Comparison of ENCODE assay signal across 8 cellular contexts in genomic region chr6:30716879-30717128, GRCh38. TPM values are rescaled to one million over a fixed set of nuclear protein-coding genes. Genes with fewer than 3 reads are reported as not detected.
DNase-seq lines count a peak whose midpoint lies in the region; ATAC-seq, FAIRE-seq and TF ChIP-seq lines count a peak whose summit lies in the region.

No MANE protein-coding gene starts in this region.

- peaks cover 29% of the 10 kb centered on the region for H3K36me3 Mint-ChIP-seq in central memory CD8-positive, alpha-beta T cell (ENCODE audit: insufficient read depth)

- 0% methylated on average over 8 of the region's 8 CpGs for WGBS in A549 (ENCODE audit: missing lambda C conversion rate)
- WGBS in IMR-90 (ENCODE audit: extremely low coverage in 2 of 2, insufficient read length in 1 of 2), 2 experiments: no CpG with 5 or more reads among the region's 8 CpGs

- H3K36me3 ChIP-seq in IMR-90 (ENCODE audit: control insufficient read depth, insufficient read depth, low read length): peaks cover 19% of the 10 kb centered on the region
- peaks cover 27% of the 10 kb centered on the region for H3K36me3 ChIP-seq in muscle layer of colon (ENCODE audit: insufficient read depth, low read length)

- no peak for FAIRE-seq in A549 (lab: Jason Lieb, UNC)

- H4K91ac ChIP-seq in IMR-90 (ENCODE audit: insufficient read depth, low read depth, low read length): peak overlapping the region; percentile 97

- POLR2A ChIA-PET in A549 (lab: Yijun Ruan, JAX) (interaction anchor here (0.6 to 1.4 kb wide), 13 partner anchors 9 to 102 kb away, joined by 3 to 12 read pairs (median 4); partner anchors contain the start of genes FLOT1, MRPS18B, NRM and PPP1R10), IMR-90 (lab: Charles Lee; ENCODE audit: unreplicated experiment) (no interaction called here), GM10248 (lab: Yijun Ruan, JAX) (interaction anchor here (0.6 to 1.3 kb wide), 13 partner anchors 12 to 159 kb away, joined by 3 to 17 read pairs (median 4); partner anchors contain the start of genes DHX16, NRM and PRR3)

- H3K9me3 Mint-ChIP-seq in central memory CD8-positive, alpha-beta T cell: no peaks in the 10 kb centered on the region

- H3K79me1 ChIP-seq in IMR-90 (ENCODE audit: low read depth in 1 of 2, low read length in 2 of 2): peaks cover 15 to 41% of the 10 kb centered on the region in 2 experiments

- H3K4ac ChIP-seq in IMR-90 (ENCODE audit: low read depth, low read length): peak overlapping the region; percentile 87

- H3K27me3 ChIP-seq in IMR-90 (ENCODE audit: control insufficient read depth, insufficient read depth, low read length) (no peaks in the 10 kb centered on the region), muscle layer of colon (ENCODE audit: control insufficient read depth in 1 of 2, insufficient read depth in 2 of 2, low read length in 2 of 2) (no peaks in the 10 kb centered on the region)

- peak overlapping the region; percentile 86 for H3K4me3 Mint-ChIP-seq in central memory CD8-positive, alpha-beta T cell

- peak overlapping the region; percentile 50 for H2BK120ac ChIP-seq in IMR-90 (ENCODE audit: low read depth, low read length)

- H4K5ac ChIP-seq in IMR-90 (ENCODE audit: low read depth, low read length): peak overlapping the region; percentile 55

- in situ Hi-C loops in IMR-90 (cut with MboI; ENCODE audit: low sequenced_read_pairs): no loop called here

- H2AFZ ChIP-seq in IMR-90 (replicated peaks; ENCODE audit: low read length, poor library complexity): peak overlapping the region; percentile 95

- peak overlapping the region; percentile 83 for H2BK5ac ChIP-seq in IMR-90 (ENCODE audit: low read depth, low read length, poor library complexity, severe bottlenecking)

- DNase-seq in A549 (ENCODE audit: low read depth in 1 of 2, low spot score in 1 of 2) (no peak), IMR-90 (no peak), HCEC 1CT (no peak), DMS79 treated with DMSO at 0.1 percent for 48 hours (lab: John Stamatoyannopoulos, UW) (no peak), GM10248 (ENCODE audit: extremely low spot score) (no peak), NCI-H2196 (lab: John Stamatoyannopoulos, UW; ENCODE audit: unreplicated experiment) (no peak)
- DNase-seq in central memory CD8-positive, alpha-beta T cell (ENCODE audit: low spot score in 2 of 2): no peak

- no TSS peak for BruUV-seq in IMR-90 (replicated peaks; lab: Mats Ljungman, UMichigan)

- peak overlapping the region; percentile 8; the same call in 1 of the 2 replicates for H2BK20ac ChIP-seq in IMR-90 (ENCODE audit: low read depth, low read length)

- H3K27ac ChIP-seq in A549: peak overlapping the region; percentile 95 to 97
- peak overlapping the region; percentile 78 for H3K27ac ChIP-seq in IMR-90 (ENCODE audit: insufficient read depth, low read length)
- peak overlapping the region; percentile 91 for H3K27ac ChIP-seq in muscle layer of colon (ENCODE audit: low read depth, low read length)

- no peak for TF ChIP-seq POLR2A in A549 (IDR thresholded peaks at IDR 0.05; ENCODE audit: low read length)
- no peak for TF ChIP-seq POLR2A in IMR-90 (IDR thresholded peaks at IDR 0.05; ENCODE audit: low read depth, low read length)

- H3K4me1 Mint-ChIP-seq in central memory CD8-positive, alpha-beta T cell: peaks cover 53% of the 10 kb centered on the region

- H3K9ac ChIP-seq in IMR-90 (ENCODE audit: low read depth, low read length) (peak overlapping the region; percentile 76), muscle layer of colon (ENCODE audit: low read length) (peak overlapping the region; percentile 79)

- TF ChIP-seq EP300 in A549 (IDR thresholded peaks at IDR 0.05): no peak

- peak overlapping the region; percentile 79 for H2AK9ac ChIP-seq in IMR-90 (replicated peaks; ENCODE audit: low read depth, low read length, poor library complexity)

- H3K9me3 ChIP-seq in A549: no peaks in the 10 kb centered on the region
- no peaks in the 10 kb centered on the region for H3K9me3 ChIP-seq in IMR-90 (ENCODE audit: control insufficient read depth, insufficient read depth, low read length)
- no peaks in the 10 kb centered on the region for H3K9me3 ChIP-seq in muscle layer of colon (ENCODE audit: low read length)

- H3K4me1 ChIP-seq in A549 (peaks cover 22% of the 10 kb centered on the region), IMR-90 (ENCODE audit: control insufficient read depth, insufficient read depth, low read length) (peaks cover 4% of the 10 kb centered on the region; the same call in 1 of the 2 replicates), muscle layer of colon (ENCODE audit: insufficient read depth, low read length) (peaks cover 16% of the 10 kb centered on the region)

- ATAC-seq in A549 (no peak; a peak in 1 of 6 replicates), IMR-90 (ENCODE audit: low read depth) (no peak)
- ATAC-seq in central memory CD8-positive, alpha-beta T cell (replicated peaks; ENCODE audit: extremely low read depth, poor library complexity, severe bottlenecking): no peak

- peak overlapping the region; percentile 99 for H2AK5ac ChIP-seq in IMR-90 (ENCODE audit: low read depth, low read length)

- H3K9me1 ChIP-seq in IMR-90 (ENCODE audit: insufficient read depth, low read length): peaks cover 5% of the 10 kb centered on the region

- peak overlapping the region; percentile 20; the same call in 1 of the 2 replicates for H3K23ac ChIP-seq in IMR-90 (ENCODE audit: low read depth, low read length)

- peak overlapping the region; percentile 63 for H3K4me3 ChIP-seq in A549
- H3K4me3 ChIP-seq in IMR-90 (ENCODE audit: insufficient read depth, low read depth, low read length): peak overlapping the region; percentile 61
- H3K4me3 ChIP-seq in muscle layer of colon (ENCODE audit: low read depth in 1 of 2, low read length in 2 of 2): peak overlapping the region; percentile 64 to 79

- no peak for TF ChIP-seq CTCF in A549 (IDR thresholded peaks at IDR 0.05)
- no peak for TF ChIP-seq CTCF in IMR-90 (conservative IDR thresholded peaks at IDR 0.05; ENCODE audit: low read depth, low read length)
- no peak for TF ChIP-seq CTCF in GM10248 (IDR thresholded peaks at IDR 0.05; ENCODE audit: control extremely low read depth, extremely low read depth, low read depth, missing control alignments)

- H3K4me2 ChIP-seq in A549: peak overlapping the region; percentile 87
- H3K4me2 ChIP-seq in IMR-90 (ENCODE audit: low read depth, low read length): peak overlapping the region; percentile 90

- peak overlapping the region; percentile 83 for H3K14ac ChIP-seq in IMR-90 (replicated peaks; ENCODE audit: low read depth, low read length)

- no peak for TF ChIP-seq RAD21 in A549 (conservative IDR thresholded peaks at IDR 0.05 in 1 of 2, IDR thresholded peaks at IDR 0.05 in 1 of 2)
- no peak for TF ChIP-seq RAD21 in IMR-90 (IDR thresholded peaks at IDR 0.05; ENCODE audit: low read length)

- H3K27me3 Mint-ChIP-seq in central memory CD8-positive, alpha-beta T cell: no peaks in the 10 kb centered on the region

- intact Hi-C loops in IMR-90 (cut with micrococcal nuclease): loop anchor here (1.0 kb wide), 1 partner anchor 26 kb away; no protein-coding TSS in a partner anchor

- CTCF ChIA-PET in A549 (lab: Yijun Ruan, JAX): interaction anchor here (0.8 to 18.8 kb wide), 6 partner anchors 10 to 39 kb away, joined by 3 to 539 read pairs (median 3); partner anchors contain the start of gene DHX16
- CTCF ChIA-PET in IMR-90 (lab: Yijun Ruan, JAX): no interaction called here
- CTCF ChIA-PET in GM10248 (lab: Yijun Ruan, JAX): interaction anchor here (1.0 to 30.8 kb wide), 7 partner anchors 12 to 119 kb away, joined by 3 to 776 read pairs (median 8); partner anchors contain the start of genes DHX16 and NRM

- H3K27ac Mint-ChIP-seq in central memory CD8-positive, alpha-beta T cell (ENCODE audit: low read depth): peak overlapping the region; percentile 99

- peak overlapping the region; percentile 84 to 96 for H4K8ac ChIP-seq in IMR-90 (ENCODE audit: low read depth in 2 of 2, low read length in 2 of 2)

- dilution Hi-C loops in IMR-90 (cut with HindIII; ENCODE audit: low sequenced_read_pairs, unreplicated experiment): no loop called here

- peak overlapping the region; percentile 86 for H3K56ac ChIP-seq in IMR-90 (ENCODE audit: extremely low read depth, insufficient read depth, low read length)

- peak overlapping the region; percentile 59 for H2BK15ac ChIP-seq in IMR-90 (ENCODE audit: low read depth, low read length)

- H3K18ac ChIP-seq in IMR-90 (ENCODE audit: low read depth, low read length): peak overlapping the region; percentile 5

- peaks cover 5% of the 10 kb centered on the region for H4K20me1 ChIP-seq in IMR-90 (ENCODE audit: insufficient read depth, low read length)

RNA-seq across cellular contexts. Expression of gene MDC1, which starts 0.3 kb away (rescaled TPM):
- 8.2 and 13.3 TPM in 2 replicates for polyA plus RNA-seq in A549 (2011; rRNA removed)
- polyA plus RNA-seq in A549 (2012; cell fraction: cytosol; rRNA removed): 8.4 and 10.3 TPM in 2 replicates
- 29.8 and 46.1 TPM in 2 replicates for polyA plus RNA-seq in A549 (2012; cell fraction: nucleus; rRNA removed)
- polyA plus RNA-seq in A549 (2017; fragmentation: RNase III; extraction: RNeasy Plus Mini Kit Qiagen cat#74134 plus additional on column Dnase treatment): 14.9 to 21.4 TPM (median 16.5 TPM) in 3 replicates
- polyA minus RNA-seq in A549 (2011; rRNA and poly(A)+ RNA removed): 18.4 and 19.4 TPM in 2 replicates
- 3.6 and 4.5 TPM in 2 replicates for total RNA-seq in IMR-90 (2012; rRNA removed)
- 12.1 and 12.4 TPM in 2 replicates for polyA plus RNA-seq in IMR-90 (2012; rRNA removed)
- polyA plus RNA-seq in IMR-90 (2012; cell fraction: cytosol; rRNA removed): 6.0 and 8.0 TPM in 2 replicates
- polyA plus RNA-seq in IMR-90 (2012; cell fraction: nucleus; rRNA removed; ENCODE audit: low replicate concordance): 30.2 and 33.9 TPM in 2 replicates

RNA-seq across cellular contexts. Expression of gene TUBB, which starts 3.3 kb away (rescaled TPM):
- polyA plus RNA-seq in A549 (2011; rRNA removed): 691 and 782 TPM in 2 replicates
- 1,345 and 1,480 TPM in 2 replicates for polyA plus RNA-seq in A549 (2012; cell fraction: cytosol; rRNA removed)
- polyA plus RNA-seq in A549 (2012; cell fraction: nucleus; rRNA removed): 1,395 and 1,872 TPM in 2 replicates
- polyA plus RNA-seq in A549 (2017; fragmentation: RNase III; extraction: RNeasy Plus Mini Kit Qiagen cat#74134 plus additional on column Dnase treatment): 1,022 to 1,121 TPM (median 1,044 TPM) in 3 replicates
- polyA minus RNA-seq in A549 (2011; rRNA and poly(A)+ RNA removed): 802 and 983 TPM in 2 replicates
- total RNA-seq in IMR-90 (2012; rRNA removed): 1,207 and 1,401 TPM in 2 replicates
- polyA plus RNA-seq in IMR-90 (2012; rRNA removed): 2,004 and 2,008 TPM in 2 replicates
- 811 and 1,574 TPM in 2 replicates for polyA plus RNA-seq in IMR-90 (2012; cell fraction: cytosol; rRNA removed)
- polyA plus RNA-seq in IMR-90 (2012; cell fraction: nucleus; rRNA removed; ENCODE audit: low replicate concordance): 419 and 725 TPM in 2 replicates

RNA-seq across cellular contexts. Expression of gene FLOT1, which starts 25.7 kb away (rescaled TPM):
- polyA plus RNA-seq in A549 (2011; rRNA removed) (135 and 136 TPM in 2 replicates), A549 (2017; fragmentation: RNase III; extraction: RNeasy Plus Mini Kit Qiagen cat#74134 plus additional on column Dnase treatment) (89.7 to 99.2 TPM (median 89.9 TPM) in 3 replicates), IMR-90 (2012; rRNA removed) (161 and 162 TPM in 2 replicates)
- 140 TPM in 2 replicates for polyA plus RNA-seq in A549 (2012; cell fraction: cytosol; rRNA removed)
- polyA plus RNA-seq in A549 (2012; cell fraction: nucleus; rRNA removed): 112 and 128 TPM in 2 replicates
- 101 and 112 TPM in 2 replicates for polyA minus RNA-seq in A549 (2011; rRNA and poly(A)+ RNA removed)
- 96.2 and 104 TPM in 2 replicates for total RNA-seq in IMR-90 (2012; rRNA removed)
- polyA plus RNA-seq in IMR-90 (2012; cell fraction: cytosol; rRNA removed): 135 and 169 TPM in 2 replicates
- 193 and 211 TPM in 2 replicates for polyA plus RNA-seq in IMR-90 (2012; cell fraction: nucleus; rRNA removed; ENCODE audit: low replicate concordance)

RNA-seq across cellular contexts. Expression of gene NRM, which starts 26.0 kb away (rescaled TPM):
- polyA plus RNA-seq in A549 (2011; rRNA removed) (11.3 and 12.4 TPM in 2 replicates), A549 (2017; fragmentation: RNase III; extraction: RNeasy Plus Mini Kit Qiagen cat#74134 plus additional on column Dnase treatment) (13.0 to 14.5 TPM (median 13.0 TPM) in 3 replicates), IMR-90 (2012; rRNA removed) (27.0 and 29.1 TPM in 2 replicates)
- 21.7 and 24.8 TPM in 2 replicates for polyA plus RNA-seq in A549 (2012; cell fraction: cytosol; rRNA removed)
- 22.2 and 23.8 TPM in 2 replicates for polyA plus RNA-seq in A549 (2012; cell fraction: nucleus; rRNA removed)
- 11.7 and 12.7 TPM in 2 replicates for polyA minus RNA-seq in A549 (2011; rRNA and poly(A)+ RNA removed)
- total RNA-seq in IMR-90 (2012; rRNA removed): 1.7 and 2.2 TPM in 2 replicates
- polyA plus RNA-seq in IMR-90 (2012; cell fraction: cytosol; rRNA removed): 21.0 and 21.9 TPM in 2 replicates
- 15.5 and 15.8 TPM in 2 replicates for polyA plus RNA-seq in IMR-90 (2012; cell fraction: nucleus; rRNA removed; ENCODE audit: low replicate concordance)

RNA-seq across cellular contexts. Expression of gene IER3, which starts 27.5 kb away (rescaled TPM):
- polyA plus RNA-seq in A549 (2011; rRNA removed) (116 and 202 TPM in 2 replicates), A549 (2017; fragmentation: RNase III; extraction: RNeasy Plus Mini Kit Qiagen cat#74134 plus additional on column Dnase treatment) (89.1 to 108 TPM (median 104 TPM) in 3 replicates), IMR-90 (2012; rRNA removed) (159 and 163 TPM in 2 replicates)
- polyA plus RNA-seq in A549 (2012; cell fraction: cytosol; rRNA removed): 172 and 215 TPM in 2 replicates
- 240 and 352 TPM in 2 replicates for polyA plus RNA-seq in A549 (2012; cell fraction: nucleus; rRNA removed)
- 93.4 and 94.8 TPM in 2 replicates for polyA minus RNA-seq in A549 (2011; rRNA and poly(A)+ RNA removed)
- 38.4 and 65.8 TPM in 2 replicates for total RNA-seq in IMR-90 (2012; rRNA removed)
- 156 and 229 TPM in 2 replicates for polyA plus RNA-seq in IMR-90 (2012; cell fraction: cytosol; rRNA removed)
- polyA plus RNA-seq in IMR-90 (2012; cell fraction: nucleus; rRNA removed; ENCODE audit: low replicate concordance): 349 and 418 TPM in 2 replicates
